32 cellular contexts compared by ENCODE assay signal in the genomic region with DNA sequence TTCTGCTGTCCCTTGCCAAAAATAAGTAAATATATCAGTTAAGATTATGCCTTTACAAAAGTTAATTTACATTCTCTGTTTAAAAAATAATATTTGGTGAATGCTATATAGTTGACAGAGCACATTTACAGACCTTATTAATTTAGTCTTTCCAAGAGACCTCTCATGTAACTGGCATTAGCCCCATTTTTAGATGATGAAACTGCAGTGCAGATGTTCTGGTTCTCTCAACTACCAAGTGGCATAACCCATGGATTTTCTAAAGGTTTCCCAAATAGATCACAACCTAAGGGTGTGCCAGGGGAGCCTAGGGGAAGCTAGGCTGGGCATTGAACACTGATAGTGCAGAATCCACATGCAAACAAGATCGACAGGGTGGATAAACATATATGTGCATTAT.
"Had no signal": no experiment of that assay in that cellular context is flagged by ENCODE, and none has a peak within 500 bp of the region (broad histone marks: within the 10 kb centered on the region; RNA-seq: fewer than 3 reads in every experiment).

No MANE protein-coding gene starts in this region.

- H3K27me3 ChIP-seq: brain microvascular endothelial cell, cardiac muscle cell had no signal

- H3K9ac ChIP-seq: KMS-11 had no signal

- H3K27ac ChIP-seq: brain microvascular endothelial cell, cardiac muscle cell, KMS-11, VCaP had no signal

- ATAC-seq: activated T-cell treated with anti-CD3 and anti-CD28 coated beads, Interleukin-2, amount 50 U/mL, for 4 hours; PC-3 had no signal

- H3K4me3 ChIP-seq: cardiac muscle cell had no signal

- FAIRE-seq: RCC 7860 had no signal

- H3K4me2 ChIP-seq: KMS-11 had no signal

- DNase-seq: activated B cell treated with CpG ODN at 0.5 μM for 24 hours; activated CD4-positive, alpha-beta memory T cell treated with anti-CD3 and anti-CD28 coated beads for 36 hours; activated CD4-positive, alpha-beta T cell treated with anti-CD3 and anti-CD28 coated beads for 4 hours; activated CD4-positive, alpha-beta T cell treated with anti-CD3 and anti-CD28 coated beads, Interleukin-2, amount 50 U/mL, for 1 hour; activated CD4-positive, CD25-positive, alpha-beta regulatory T cell treated with anti-CD3 and anti-CD28 coated beads, Interleukin-2, amount 50 U/mL, for 72 hours; activated CD8-positive, alpha-beta memory T cell treated with anti-CD3 and anti-CD28 coated beads, Interleukin-2, amount 50 U/mL, for 4 hours; activated gamma-delta T cell treated with Interleukin-2 at 50 U/mL for 16 hours; activated naive CD4-positive, alpha-beta T cell treated with anti-CD3 and anti-CD28 coated beads for 36 hours; activated naive CD8-positive, alpha-beta T cell treated with anti-CD3 and anti-CD28 coated beads for 36 hours; activated T-cell treated with anti-CD3 and anti-CD28 coated beads for 4 hours; activated T-cell treated with anti-CD3 and anti-CD28 coated beads, Interleukin-2, amount 50 U/mL, for 4 hours; amniotic stem cell; aorta; brain microvascular endothelial cell; MM.1S; MV-4-11; NCI-H1092; NCI-H1436 treated with DMSO at 0.1 percent for 48 hours; NCI-H1694 treated with DMSO at 0.1 percent for 48 hours; NCI-H2029; NCI-H345; NCI-H524 treated with DMSO at 0.1 percent for 48 hours; PC-3; Right ventricle myocardium superior; SW 1271; T-helper 1 cell; T-helper 2 cell; T-helper 9 cell had no signal
